Comparison of ENCODE assay signal across 1 cellular context in genomic region chr19:4851551-4852290, GRCh38.
A peak's percentile ranks its signal among the peaks of the same experiment; 100 is the strongest.
TF ChIP-seq lines count a peak whose summit lies in the region.

No MANE protein-coding gene starts in this region.

TF ChIP-seq in HepG2, 621 proteins besides CTCF, POLR2A, EP300 and RAD21 (continues in another document):
- TF ChIP-seq ZSCAN5A (CRISPR knock-in tag; IDR thresholded peaks at IDR 0.05; ENCODE audit: borderline replicate concordance) (0 out of 2 replicates have a peak, but pooled peaks have one; percentile 26), ZNF382 (CRISPR knock-in tag; IDR thresholded peaks at IDR 0.05; ENCODE audit: borderline replicate concordance) (no peak), ZNF326 (CRISPR knock-in tag; IDR thresholded peaks at IDR 0.05; ENCODE audit: borderline replicate concordance) (no peak), ZSCAN12 (CRISPR knock-in tag; IDR thresholded peaks at IDR 0.05) (no peak), ZFX (CRISPR knock-in tag; IDR thresholded peaks at IDR 0.05; ENCODE audit: low read depth) (peak; percentile 47; the same call in 1 of the 2 replicates), NFKB2 (CRISPR knock-in tag; IDR thresholded peaks at IDR 0.05; ENCODE audit: borderline replicate concordance) (no peak; the same call in 1 of the 2 replicates), NPAS2 (CRISPR knock-in tag; IDR thresholded peaks at IDR 0.05; ENCODE audit: borderline replicate concordance) (no peak), ZNF24 (IDR thresholded peaks at IDR 0.05) (no peak), CCDC6 (CRISPR knock-in tag; IDR thresholded peaks at IDR 0.05) (no peak), ZBTB4 (CRISPR knock-in tag; IDR thresholded peaks at IDR 0.05; ENCODE audit: borderline replicate concordance) (peak; percentile 91), ZNF788 (CRISPR knock-in tag; IDR thresholded peaks at IDR 0.05; ENCODE audit: borderline replicate concordance) (peak; percentile 72; the same call in 1 of the 2 replicates), JUN (CRISPR knock-in tag; IDR thresholded peaks at IDR 0.05) (0 out of 2 replicates have a peak, but pooled peaks have one; percentile 32), MYC (CRISPR knock-in tag; IDR thresholded peaks at IDR 0.05; ENCODE audit: borderline replicate concordance) (peak; percentile 44; the same call in 1 of the 2 replicates), RNF219 (CRISPR knock-in tag; IDR thresholded peaks at IDR 0.05) (no peak), GFI1 (CRISPR knock-in tag; IDR thresholded peaks at IDR 0.05; ENCODE audit: borderline replicate concordance) (0 out of 2 replicates have a peak, but pooled peaks have one; percentile 11), KLF15 (CRISPR knock-in tag; IDR thresholded peaks at IDR 0.05; ENCODE audit: borderline replicate concordance) (no peak), SNAPC5 (CRISPR knock-in tag; IDR thresholded peaks at IDR 0.05; ENCODE audit: borderline replicate concordance) (no peak), FOSL1 (CRISPR knock-in tag; IDR thresholded peaks at IDR 0.05; ENCODE audit: borderline replicate concordance) (no peak), PAXIP1 (CRISPR knock-in tag; conservative IDR thresholded peaks at IDR 0.05) (peak; percentile 73), RBM22 (optimal IDR thresholded peaks at IDR 0.05; ENCODE audit: low read length) (no peak), EZH2 (conservative IDR thresholded peaks at IDR 0.05; ENCODE audit: low read depth, low read length) (no peak), ZNF552 (CRISPR knock-in tag; IDR thresholded peaks at IDR 0.05; ENCODE audit: borderline replicate concordance) (0 out of 2 replicates have a peak, but pooled peaks have one; percentile 29), KDM6A (CRISPR knock-in tag; IDR thresholded peaks at IDR 0.05; ENCODE audit: low read depth) (no peak), SIN3B (IDR thresholded peaks at IDR 0.05; ENCODE audit: low read length) (no peak), SRF (IDR thresholded peaks at IDR 0.05; ENCODE audit: low read depth, low read length) (no peak), STAG1 (CRISPR knock-in tag; IDR thresholded peaks at IDR 0.05) (peak; percentile 87), IRX3 (CRISPR knock-in tag; IDR thresholded peaks at IDR 0.05; ENCODE audit: borderline replicate concordance, low read depth) (no peak), GLMP (CRISPR knock-in tag; IDR thresholded peaks at IDR 0.05; ENCODE audit: borderline replicate concordance) (no peak), BCL3 (CRISPR knock-in tag; IDR thresholded peaks at IDR 0.05) (no peak), AGO1 (IDR thresholded peaks at IDR 0.05; ENCODE audit: low read depth, low read length, poor library complexity, severe bottlenecking) (no peak), ZNF10 (CRISPR knock-in tag; IDR thresholded peaks at IDR 0.05; ENCODE audit: borderline replicate concordance, low read depth) (no peak), ZNF101 (CRISPR knock-in tag; IDR thresholded peaks at IDR 0.05; ENCODE audit: borderline replicate concordance, low read depth) (no peak), ZNF281 (CRISPR knock-in tag; IDR thresholded peaks at IDR 0.05; ENCODE audit: borderline replicate concordance) (no peak), NRL (CRISPR knock-in tag; IDR thresholded peaks at IDR 0.05; ENCODE audit: borderline replicate concordance) (peak; percentile 27; the same call in 1 of the 2 replicates), ZNF460 (CRISPR knock-in tag; IDR thresholded peaks at IDR 0.05; ENCODE audit: borderline replicate concordance) (peak; percentile 31; the same call in 1 of the 2 replicates), ZNF138 (CRISPR knock-in tag; IDR thresholded peaks at IDR 0.05; ENCODE audit: low read depth) (no peak), ZNF567 (CRISPR knock-in tag; IDR thresholded peaks at IDR 0.05; ENCODE audit: borderline replicate concordance) (no peak), ARID5B (CRISPR knock-in tag; IDR thresholded peaks at IDR 0.05) (peak; percentile 33; the same call in 1 of the 2 replicates), ZNF136 (CRISPR knock-in tag; IDR thresholded peaks at IDR 0.05; ENCODE audit: low read depth) (no peak), RFXANK (CRISPR knock-in tag; IDR thresholded peaks at IDR 0.05) (no peak), SOX5 (CRISPR knock-in tag; IDR thresholded peaks at IDR 0.05; ENCODE audit: borderline replicate concordance) (peak; percentile 41; the same call in 1 of the 2 replicates), ZNF530 (CRISPR knock-in tag; IDR thresholded peaks at IDR 0.05; ENCODE audit: low read depth) (no peak)
